24 cellular contexts compared by ENCODE assay signal in genomic region chr1:179865377-179865776, GRCh38.
"Had no signal": no experiment of that assay in that cellular context is flagged by ENCODE, and none has a peak within 500 bp of the region (broad histone marks: within the 10 kb centered on the region; RNA-seq: fewer than 3 reads in every experiment).

No MANE protein-coding gene starts in this region.

- H3K4me3 ChIP-seq: coronary artery, esophagus squamous epithelium, ovary, right lobe of liver, thoracic aorta, tibial nerve, upper lobe of right lung, uterus had no signal

- H3K4me1 ChIP-seq: esophagus squamous epithelium, right lobe of liver, tibial nerve, uterus had no signal

- H3K27me3 ChIP-seq: esophagus squamous epithelium, ovary, right lobe of liver, tibial nerve, upper lobe of right lung, uterus had no signal

- ATAC-seq: natural killer cell; right lobe of liver; stimulated activated naive B cell treated with anti-CD40 and anti-IgM and Interleukin-4, amounts not matched to agents 10 μg/mL and 1 μg/mL and 100 μg/mL, for 72 hours; upper lobe of right lung had no signal

- DNase-seq: dermis blood vessel endothelial cell; effector memory CD4-positive, alpha-beta T cell; erythroblast; esophagus squamous epithelium; foreskin melanocyte; glutamatergic neuron; mesenchymal stem cell; midbrain; natural killer cell; occipital lobe; ovary; posterior cingulate gyrus; retina; right lobe of liver; small intestine; stimulated activated CD4-positive, alpha-beta T cell treated with anti-CD3 and anti-CD28 coated beads, Interleukin-15, amount 100 ng/mL, for 24 hours; stimulated activated CD4-positive, alpha-beta T cell treated with anti-CD3 and anti-CD28 coated beads, Interleukin-2, amount 100 ng/mL, for 48 hours; stimulated activated naive B cell treated with anti-CD40 and anti-IgM and Interleukin-4, amounts not matched to agents 10 μg/mL and 1 μg/mL and 100 μg/mL, for 72 hours; upper lobe of right lung; uterus had no signal

- H3K9me3 Mint-ChIP-seq: natural killer cell; stimulated activated naive B cell treated with anti-CD40 and anti-IgM and Interleukin-4, amounts not matched to agents 10 μg/mL and 1 μg/mL and 100 μg/mL, for 72 hours; stimulated activated naive CD8-positive, alpha-beta T cell treated with anti-CD3 and anti-CD28 coated beads, Interleukin-15, Interleukin-2, amounts not matched to agents 100 ng/mL and 50 ng/mL, for 24 hours had no signal

- H3K4me3 Mint-ChIP-seq: natural killer cell; stimulated activated naive B cell treated with anti-CD40 and anti-IgM and Interleukin-4, amounts not matched to agents 10 μg/mL and 1 μg/mL and 100 μg/mL, for 72 hours; stimulated activated naive CD8-positive, alpha-beta T cell treated with anti-CD3 and anti-CD28 coated beads, Interleukin-15, Interleukin-2, amounts not matched to agents 100 ng/mL and 50 ng/mL, for 24 hours had no signal

- H3K36me3 ChIP-seq: ovary, uterus had no signal

- H3K27me3 Mint-ChIP-seq: stimulated activated naive B cell treated with anti-CD40 and anti-IgM and Interleukin-4, amounts not matched to agents 10 μg/mL and 1 μg/mL and 100 μg/mL, for 72 hours; stimulated activated naive CD8-positive, alpha-beta T cell treated with anti-CD3 and anti-CD28 coated beads, Interleukin-15, Interleukin-2, amounts not matched to agents 100 ng/mL and 50 ng/mL, for 24 hours had no signal

- H3K27ac ChIP-seq: coronary artery, esophagus squamous epithelium, ovary, right lobe of liver, thoracic aorta, tibial nerve, upper lobe of right lung, uterus had no signal

- H3K27ac Mint-ChIP-seq: natural killer cell; stimulated activated naive B cell treated with anti-CD40 and anti-IgM and Interleukin-4, amounts not matched to agents 10 μg/mL and 1 μg/mL and 100 μg/mL, for 72 hours; stimulated activated naive CD8-positive, alpha-beta T cell treated with anti-CD3 and anti-CD28 coated beads, Interleukin-15, Interleukin-2, amounts not matched to agents 100 ng/mL and 50 ng/mL, for 24 hours had no signal

- H3K9me3 ChIP-seq: esophagus squamous epithelium, ovary, right lobe of liver, thoracic aorta, tibial nerve, upper lobe of right lung, uterus had no signal
